In the genomic region with DNA sequence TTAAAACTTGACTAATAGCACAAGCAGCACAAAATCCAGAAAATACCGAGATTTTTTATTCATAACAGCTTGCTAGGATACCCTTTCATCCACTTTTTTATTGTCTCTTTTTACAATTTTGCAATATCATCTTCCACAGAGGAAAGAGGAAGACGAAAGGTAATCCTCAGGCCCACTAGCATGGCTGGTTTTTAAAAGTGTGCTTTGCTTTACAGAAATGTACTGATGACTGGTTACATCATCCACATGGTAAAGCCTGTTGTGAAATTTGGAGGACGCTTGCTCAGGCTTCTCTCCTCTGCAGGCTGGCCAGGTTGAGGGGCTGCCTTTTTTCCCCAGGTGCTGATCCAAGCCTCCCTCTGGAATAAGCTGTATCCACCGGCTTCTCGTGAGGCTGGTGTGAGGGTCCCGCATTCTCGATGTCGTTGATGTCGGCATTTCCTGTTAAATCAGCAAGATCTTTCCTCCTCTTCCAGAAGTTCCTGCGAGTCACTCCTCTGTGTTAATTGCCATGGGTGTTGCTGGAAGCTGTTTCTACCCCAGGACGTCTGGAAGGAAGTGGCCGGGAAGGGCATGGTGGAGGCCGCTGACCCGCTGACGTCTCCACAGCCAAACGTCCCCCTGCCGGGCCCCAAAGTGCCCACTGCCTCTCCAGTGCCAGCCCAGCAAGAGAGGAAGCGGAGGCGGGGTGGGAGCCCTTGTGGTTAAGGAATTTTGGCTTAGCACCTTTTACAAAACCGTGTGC, we compare ENCODE assay signal across 9 cellular contexts. TPM values are rescaled to one million over a fixed set of nuclear protein-coding genes. Genes with fewer than 3 reads are reported as not detected.
DNase-seq lines count a peak whose midpoint lies in the region; FAIRE-seq and TF ChIP-seq lines count a peak whose summit lies in the region.
"Had no signal": no experiment of that assay in that cellular context is flagged by ENCODE, and none has a peak within 500 bp of the region (broad histone marks: within the 10 kb centered on the region; RNA-seq: fewer than 3 reads in every experiment).

No MANE protein-coding gene starts in this region.

- dilution Hi-C loops in endothelial cell of umbilical vein (cut with MboI; ENCODE audit: extremely low pct_ligation_motif_present, low sequenced_read_pairs), result no loop called here

- no peaks in the 10 kb centered on the region for H3K79me2 ChIP-seq in endothelial cell of umbilical vein (ENCODE audit: control insufficient read depth, insufficient read depth, low read length)
- H3K79me2 ChIP-seq in hepatocyte, result peaks cover 4% of the 10 kb centered on the region

- H3K36me3 ChIP-seq in A673 (ENCODE audit: insufficient read depth, low read length, poor library complexity, severe bottlenecking), result no peaks in the 10 kb centered on the region
- no peaks in the 10 kb centered on the region for H3K36me3 ChIP-seq in endothelial cell of umbilical vein (ENCODE audit: control insufficient read depth in 2 of 2, extremely low read depth in 1 of 2, insufficient read depth in 2 of 2, low read length in 2 of 2)
- H3K36me3 ChIP-seq in hepatocyte (replicated peaks; ENCODE audit: insufficient read depth, low read depth), result no peaks in the 10 kb centered on the region

- intact Hi-C loops in A673 (cut with micrococcal nuclease; ENCODE audit: unreplicated experiment), result no loop called here
- intact Hi-C loops in endothelial cell of umbilical vein (cut with micrococcal nuclease), result no loop called here

- no TSS peak for BruUV-seq in A673 (replicated peaks; lab: Mats Ljungman, UMichigan)
- BruUV-seq in endothelial cell of umbilical vein (replicated peaks; lab: Mats Ljungman, UMichigan), result no TSS peak

- peak overlapping the region; percentile 43 for H3K4me2 ChIP-seq in endothelial cell of umbilical vein (ENCODE audit: insufficient read depth, low read length)
- no peak overlapping the region for H3K4me2 ChIP-seq in hepatocyte

- CTCF ChIA-PET in A673 (lab: Charles Lee), result no interaction called here
- CTCF ChIA-PET in endothelial cell of umbilical vein (lab: Charles Lee), result interaction anchor here (0.8 to 2.1 kb wide), 2 partner anchors 8 to 13 kb away, joined by 3 to 8 read pairs; a partner anchor contains a TSS

- H3K9ac ChIP-seq in endothelial cell of umbilical vein (replicated peaks; ENCODE audit: extremely low read depth, insufficient read depth, low read length), result peak overlapping the region; percentile 12

- 65% methylated on average over 20 of the region's 20 CpGs for WGBS in hepatocyte (ENCODE audit: low lambda C conversion rate, missing lambda C conversion rate)

- DNase-seq in A673 (ENCODE audit: low spot score) (no peak), NCI-H460 (ENCODE audit: extremely low read depth, low read depth) (peak; percentile 24), endothelial cell of umbilical vein (ENCODE audit: low read depth, low spot score) (peak; percentile 43), hepatocyte (ENCODE audit: low spot score) (no peak), anterior cingulate cortex (lab: John Stamatoyannopoulos, UW) (no peak)
- DNase-seq in activated naive CD4-positive, alpha-beta T cell (lab: John Stamatoyannopoulos, UW), result no peak
- DNase-seq: naive thymus-derived CD8-positive, alpha-beta T cell; NCI-H526 had no signal

- H3K4me3 ChIP-seq in A673 (ENCODE audit: low read depth, low read length, poor library complexity, severe bottlenecking) (no peak overlapping the region), endothelial cell of umbilical vein (replicated peaks in 1 of 3; ENCODE audit: insufficient read depth in 1 of 3, low read depth in 1 of 3, low read length in 3 of 3) (peak overlapping the region in 1 of 3 experiments; percentile 12), hepatocyte (no peak overlapping the region)
- H3K4me3 ChIP-seq: coronary artery had no signal

- H3K27ac ChIP-seq in A673 (ENCODE audit: low read depth, low read length, poor library complexity, severe bottlenecking) (peak overlapping the region; percentile 66), endothelial cell of umbilical vein (ENCODE audit: insufficient read depth, low read depth, low read length) (peak overlapping the region; percentile 5), hepatocyte (no peak overlapping the region)

- peaks cover 8% of the 10 kb centered on the region for H3K4me1 ChIP-seq in A673 (ENCODE audit: insufficient read depth, low read length, poor library complexity, severe bottlenecking)
- peaks cover 11% of the 10 kb centered on the region for H3K4me1 ChIP-seq in endothelial cell of umbilical vein (ENCODE audit: control insufficient read depth, extremely low read depth, insufficient read depth, low read length)
- H3K4me1 ChIP-seq in hepatocyte (ENCODE audit: insufficient read depth), result no peaks in the 10 kb centered on the region

- H3K9me3 ChIP-seq in A673 (ENCODE audit: low read depth, low read length, poor library complexity, severe bottlenecking) (no peaks in the 10 kb centered on the region), endothelial cell of umbilical vein (replicated peaks; ENCODE audit: control insufficient read depth, insufficient read depth, low read length) (no peaks in the 10 kb centered on the region), hepatocyte (ENCODE audit: low read depth) (no peaks in the 10 kb centered on the region)

- H3K27me3 ChIP-seq in A673 (replicated peaks; ENCODE audit: insufficient read depth, low read depth, low read length, poor library complexity) (no peaks in the 10 kb centered on the region), endothelial cell of umbilical vein (ENCODE audit: control insufficient read depth in 2 of 2, insufficient read depth in 2 of 2, low read length in 2 of 2) (no peaks in the 10 kb centered on the region), hepatocyte (no peaks in the 10 kb centered on the region)

- TF ChIP-seq CTCF in A673 (conservative IDR thresholded peaks at IDR 0.05; ENCODE audit: low read depth, low read length), result no peak
- no peak for TF ChIP-seq CTCF in endothelial cell of umbilical vein (IDR thresholded peaks at IDR 0.05; ENCODE audit: extremely low read depth in 1 of 2, insufficient read depth in 1 of 2, low read depth in 1 of 2, low read length in 2 of 2)
- no peak for TF ChIP-seq CTCF in hepatocyte (IDR thresholded peaks at IDR 0.05; ENCODE audit: poor library complexity)

- no peak for TF ChIP-seq POLR2A in endothelial cell of umbilical vein (IDR thresholded peaks at IDR 0.05; ENCODE audit: low read depth, low read length)

- peak overlapping the region; percentile 76 for H2AFZ ChIP-seq in endothelial cell of umbilical vein (ENCODE audit: low read depth, low read length)
- H2AFZ ChIP-seq in hepatocyte, result no peak overlapping the region

- no peaks in the 10 kb centered on the region for H4K20me1 ChIP-seq in endothelial cell of umbilical vein (replicated peaks; ENCODE audit: control insufficient read depth, extremely low read depth, insufficient read depth, low read length)
- no peaks in the 10 kb centered on the region for H4K20me1 ChIP-seq in hepatocyte (ENCODE audit: insufficient read depth, poor library complexity, severe bottlenecking)

- peak; percentile 79 for FAIRE-seq in endothelial cell of umbilical vein (lab: Jason Lieb, UNC)

- H3K9me2 ChIP-seq in hepatocyte (replicated peaks; ENCODE audit: insufficient read depth), result no peaks in the 10 kb centered on the region

- POLR2A ChIA-PET in A673 (lab: Charles Lee; ENCODE audit: low non-redundant PET), result no interaction called here
- POLR2A ChIA-PET in endothelial cell of umbilical vein (lab: Charles Lee), result no interaction called here

- no peaks in the 10 kb centered on the region for H3K9me1 ChIP-seq in endothelial cell of umbilical vein (replicated peaks; ENCODE audit: control insufficient read depth, extremely low read depth, insufficient read depth, low read length)

RNA-seq across cellular contexts. Expression of a gene that starts 5.8 kb away (rescaled TPM):
- total RNA-seq in A673 (2021) (8.8 and 10.8 TPM in 2 replicates), endothelial cell of umbilical vein (20.2 and 20.4 TPM in 2 replicates), hepatocyte (13.8 and 17.4 TPM in 2 replicates)
- 7.5 and 7.9 TPM in 2 replicates for total RNA-seq in NCI-H460 (2014; rRNA removed; shearing (Covaris generic))
- 54.1 and 62.1 TPM in 2 replicates for polyA plus RNA-seq in NCI-H460 (2014; cell fraction: nucleus; rRNA removed)
- polyA plus RNA-seq in endothelial cell of umbilical vein (15.8 and 18.3 TPM in 2 replicates), hepatocyte (20.7 and 21.1 TPM in 2 replicates)
- polyA plus RNA-seq in endothelial cell of umbilical vein (2011; cell fraction: cytosol; rRNA removed), result 7.2 and 12.3 TPM in 2 replicates
- 64.3 and 74.9 TPM in 2 replicates for polyA plus RNA-seq in endothelial cell of umbilical vein (2011; cell fraction: nucleus; rRNA removed)
- polyA plus RNA-seq in endothelial cell of umbilical vein (2012), result 9.3 and 13.6 TPM in 2 replicates
- polyA minus RNA-seq in endothelial cell of umbilical vein, result 8.7 and 12.7 TPM in 2 replicates
- polyA minus RNA-seq in endothelial cell of umbilical vein (2011; cell fraction: cytosol; rRNA and poly(A)+ RNA removed), result 1.8 TPM
- 12.3 and 21.8 TPM in 2 replicates for polyA minus RNA-seq in endothelial cell of umbilical vein (2011; cell fraction: nucleus; rRNA and poly(A)+ RNA removed)

RNA-seq across cellular contexts. Expression of a gene that starts 7.7 kb away (rescaled TPM):
- total RNA-seq in A673 (2021) (12.0 and 12.3 TPM in 2 replicates), endothelial cell of umbilical vein (29.2 and 34.1 TPM in 2 replicates), hepatocyte (13.1 and 15.5 TPM in 2 replicates)
- total RNA-seq in NCI-H460 (2014; rRNA removed; shearing (Covaris generic)), result 6.9 and 8.9 TPM in 2 replicates
- 34.5 and 61.2 TPM in 2 replicates for polyA plus RNA-seq in NCI-H460 (2014; cell fraction: nucleus; rRNA removed)
- polyA plus RNA-seq in endothelial cell of umbilical vein (19.1 and 23.6 TPM in 2 replicates), hepatocyte (82.6 and 103 TPM in 2 replicates)
- 3.3 and 4.2 TPM in 2 replicates for polyA plus RNA-seq in endothelial cell of umbilical vein (2011; cell fraction: cytosol; rRNA removed)
- polyA plus RNA-seq in endothelial cell of umbilical vein (2011; cell fraction: nucleus; rRNA removed), result 73.4 and 129 TPM in 2 replicates
- polyA plus RNA-seq in endothelial cell of umbilical vein (2012), result 10.2 and 16.5 TPM in 2 replicates
- polyA minus RNA-seq in endothelial cell of umbilical vein, result 9.5 and 14.7 TPM in 2 replicates
- polyA minus RNA-seq in endothelial cell of umbilical vein (2011; cell fraction: cytosol; rRNA and poly(A)+ RNA removed), result 1.6 TPM
- polyA minus RNA-seq in endothelial cell of umbilical vein (2011; cell fraction: nucleus; rRNA and poly(A)+ RNA removed), result 10.7 and 32.5 TPM in 2 replicates

RNA-seq across cellular contexts. Expression of a gene that starts 14.1 kb away (rescaled TPM):
- total RNA-seq in A673 (2021) (0.22 and 0.30 TPM in 2 replicates), endothelial cell of umbilical vein (0.32 TPM in 1 of 2 replicates, not detected in the other), hepatocyte (11.9 and 12.6 TPM in 2 replicates)
- total RNA-seq in NCI-H460 (2014; rRNA removed; shearing (Covaris generic)), result 0.61 and 1.1 TPM in 2 replicates
- polyA plus RNA-seq in NCI-H460 (2014; cell fraction: nucleus; rRNA removed), result 6.9 and 8.6 TPM in 2 replicates
- polyA plus RNA-seq in endothelial cell of umbilical vein (0.06 and 0.10 TPM in 2 replicates), hepatocyte (9.0 and 9.1 TPM in 2 replicates)
- 0.07 TPM in 1 of 2 replicates, not detected in the other for polyA plus RNA-seq in endothelial cell of umbilical vein (2011; cell fraction: cytosol; rRNA removed)
- 0.14 TPM in 1 of 2 replicates, not detected in the other for polyA plus RNA-seq in endothelial cell of umbilical vein (2011; cell fraction: nucleus; rRNA removed)
- polyA plus RNA-seq in endothelial cell of umbilical vein (2012), result 1.00 and 1.9 TPM in 2 replicates
- polyA minus RNA-seq in endothelial cell of umbilical vein, result not detected in 2 replicates
- 0.41 TPM for polyA minus RNA-seq in endothelial cell of umbilical vein (2011; cell fraction: cytosol; rRNA and poly(A)+ RNA removed)
- not detected in 2 replicates for polyA minus RNA-seq in endothelial cell of umbilical vein (2011; cell fraction: nucleus; rRNA and poly(A)+ RNA removed)

RNA-seq across cellular contexts. Expression of a gene that starts 32.3 kb away (rescaled TPM):
- total RNA-seq in A673 (2021), result 30.4 and 40.8 TPM in 2 replicates
- total RNA-seq in NCI-H460 (2014; rRNA removed; shearing (Covaris generic)), result 16.8 and 21.7 TPM in 2 replicates
- 48.2 and 49.5 TPM in 2 replicates for polyA plus RNA-seq in NCI-H460 (2014; cell fraction: nucleus; rRNA removed)
- total RNA-seq in endothelial cell of umbilical vein, result 33.3 and 34.8 TPM in 2 replicates
- polyA plus RNA-seq in endothelial cell of umbilical vein, result 74.6 and 88.8 TPM in 2 replicates
- 73.5 and 75.3 TPM in 2 replicates for polyA plus RNA-seq in endothelial cell of umbilical vein (2011; cell fraction: cytosol; rRNA removed)
- 26.9 and 32.1 TPM in 2 replicates for polyA plus RNA-seq in endothelial cell of umbilical vein (2011; cell fraction: nucleus; rRNA removed)
- 35.4 and 45.4 TPM in 2 replicates for polyA plus RNA-seq in endothelial cell of umbilical vein (2012)
- polyA minus RNA-seq in endothelial cell of umbilical vein, result 115 and 131 TPM in 2 replicates
- polyA minus RNA-seq in endothelial cell of umbilical vein (2011; cell fraction: cytosol; rRNA and poly(A)+ RNA removed), result 17.3 TPM
- 19.3 and 20.6 TPM in 2 replicates for polyA minus RNA-seq in endothelial cell of umbilical vein (2011; cell fraction: nucleus; rRNA and poly(A)+ RNA removed)
- total RNA-seq in hepatocyte, result 23.1 and 28.1 TPM in 2 replicates
- polyA plus RNA-seq in hepatocyte, result 27.8 and 34.0 TPM in 2 replicates

RNA-seq across cellular contexts. Expression of a gene that starts 46.9 kb away (rescaled TPM):
- total RNA-seq in A673 (2021) (10.0 and 12.1 TPM in 2 replicates), endothelial cell of umbilical vein (16.5 and 21.9 TPM in 2 replicates), hepatocyte (14.8 and 15.5 TPM in 2 replicates)
- total RNA-seq in NCI-H460 (2014; rRNA removed; shearing (Covaris generic)), result 8.1 and 11.2 TPM in 2 replicates
- 72.8 and 84.1 TPM in 2 replicates for polyA plus RNA-seq in NCI-H460 (2014; cell fraction: nucleus; rRNA removed)
- polyA plus RNA-seq in endothelial cell of umbilical vein (80.1 and 83.0 TPM in 2 replicates), hepatocyte (31.4 and 49.7 TPM in 2 replicates)
- 19.7 and 23.0 TPM in 2 replicates for polyA plus RNA-seq in endothelial cell of umbilical vein (2011; cell fraction: cytosol; rRNA removed)
- 121 and 134 TPM in 2 replicates for polyA plus RNA-seq in endothelial cell of umbilical vein (2011; cell fraction: nucleus; rRNA removed)
- 15.5 and 22.7 TPM in 2 replicates for polyA plus RNA-seq in endothelial cell of umbilical vein (2012)
- 38.9 and 41.1 TPM in 2 replicates for polyA minus RNA-seq in endothelial cell of umbilical vein
- 3.5 TPM for polyA minus RNA-seq in endothelial cell of umbilical vein (2011; cell fraction: cytosol; rRNA and poly(A)+ RNA removed)
- 24.0 and 24.6 TPM in 2 replicates for polyA minus RNA-seq in endothelial cell of umbilical vein (2011; cell fraction: nucleus; rRNA and poly(A)+ RNA removed)

Comparison
In these comparisons a context has a peak if more than half of its experiments do, and no peak if none do; other contexts are left out.
1. DNase-seq: peak in NCI-H460 (single experiment) and endothelial cell of umbilical vein (single experiment); none in A673 (single experiment), hepatocyte (single experiment), anterior cingulate cortex (0 of 58) and activated naive CD4-positive, alpha-beta T cell (0 of 4).